Comparison of ENCODE assay signal across 8 cellular contexts in genomic region chr7:5679741-5680473, GRCh38.
DNase-seq lines count a peak whose midpoint lies in the region; ATAC-seq, FAIRE-seq and TF ChIP-seq lines count a peak whose summit lies in the region.

No MANE protein-coding gene starts in this region.

- ATAC-seq in GM19328 (IDR thresholded peaks at IDR 0.05; ENCODE audit: unreplicated experiment), result peak; percentile 67
- peak; percentile 65 for ATAC-seq in HG03432 (IDR thresholded peaks at IDR 0.05; ENCODE audit: unreplicated experiment)
- ATAC-seq in sciatic nerve, result peak; percentile 60

- H3K36me3 ChIP-seq in esophagus muscularis mucosa (peaks cover 0 to 14% (median 4%) of the 10 kb centered on the region in 4 donors), small intestine (ENCODE audit: control insufficient read depth in 2 of 2, insufficient read depth in 2 of 2, low read length in 2 of 2) (peaks cover 0 to 3% of the 10 kb centered on the region in 2 donors)

- no peak for FAIRE-seq in small intestine (lab: Jason Lieb, UNC)

- no peak overlapping the region for H3K4me3 ChIP-seq in esophagus muscularis mucosa
- H3K4me3 ChIP-seq in small intestine (ENCODE audit: low read depth in 1 of 2, low read length in 2 of 2), result no peak overlapping the region

- H3K4me1 ChIP-seq in esophagus muscularis mucosa (peaks cover 57 to 100% (median 100%) of the 10 kb centered on the region in 4 donors), small intestine (ENCODE audit: control insufficient read depth in 2 of 2, insufficient read depth in 1 of 2, low read depth in 1 of 2, low read length in 1 of 2) (no peaks in the 10 kb centered on the region)

- intact Hi-C loops in esophagus muscularis mucosa (cut with DNase I) (loop anchor here (10.0 kb wide), 1 partner anchor 315 kb away; no protein-coding TSS in a partner anchor), sciatic nerve (cut with DNase I) (no loop called here)

- no peak for DNase-seq in esophagus muscularis mucosa (ENCODE audit: extremely low spot score)
- DNase-seq in sciatic nerve (ENCODE audit: low spot score), result no peak
- DNase-seq in activated CD4-positive, CD25-positive, alpha-beta regulatory T cell (lab: John Stamatoyannopoulos, UW), result no peak
- DNase-seq in DMS 273 treated with DMSO at 0.1 percent for 48 hours (lab: John Stamatoyannopoulos, UW), result no peak
- no peak for DNase-seq in NCI-H1436 (lab: John Stamatoyannopoulos, UW)
- DNase-seq in small intestine, result no peak

- 50% methylated on average over 13 of the region's 19 CpGs for WGBS in esophagus muscularis mucosa
- WGBS in small intestine, 3 donors, result 76 to 87% (median 83%) methylated on average over 19 of the region's 19 CpGs

- no peaks in the 10 kb centered on the region for H3K27me3 ChIP-seq in esophagus muscularis mucosa
- no peaks in the 10 kb centered on the region for H3K27me3 ChIP-seq in small intestine (ENCODE audit: control insufficient read depth in 2 of 2, insufficient read depth in 2 of 2, low read length in 2 of 2)

- no peak for TF ChIP-seq POLR2A in esophagus muscularis mucosa (IDR thresholded peaks at IDR 0.05; ENCODE audit: low read depth)

- no peak for TF ChIP-seq CTCF in esophagus muscularis mucosa (IDR thresholded peaks at IDR 0.05)

- TF ChIP-seq EP300 in esophagus muscularis mucosa (IDR thresholded peaks at IDR 0.05), result no peak

- H3K9me3 ChIP-seq in esophagus muscularis mucosa, result no peaks in the 10 kb centered on the region
- no peaks in the 10 kb centered on the region for H3K9me3 ChIP-seq in small intestine (ENCODE audit: control insufficient read depth, low read depth)

- H3K27ac ChIP-seq in esophagus muscularis mucosa (replicated peaks in 1 of 4) (peak overlapping the region; percentile 76 to 96 (median 91)), small intestine (ENCODE audit: low read depth in 1 of 2, low read length in 1 of 2) (peak overlapping the region in 1 of 2 donors; percentile 30)
